ENCODE assay signal across 9 cellular contexts in genomic region chr5:74787424-74787823, GRCh38.
"Had no signal": no experiment of that assay in that cellular context is flagged by ENCODE, and none has a peak within 500 bp of the region (broad histone marks: within the 10 kb centered on the region; RNA-seq: fewer than 3 reads in every experiment).

No MANE protein-coding gene starts in this region.

- H3K4me3 Mint-ChIP-seq: GM23338, H9, HFFc6 had no signal

- H3K27ac ChIP-seq: GM23248 had no signal

- H3K9me3 ChIP-seq: HAP-1 had no signal

- H3K27ac Mint-ChIP-seq: HFFc6 had no signal

- H3K9me3 Mint-ChIP-seq: GM23338, H9 had no signal

- DNase-seq: GM23248, GOT3, H7, H9, HCEC 1CT, HFFc6 had no signal

- H3K4me1 Mint-ChIP-seq: H9 had no signal

- ATAC-seq: GM23338, HCT116 had no signal

- H3K4me3 ChIP-seq: GM23248, GM23338, HAP-1 had no signal

- H3K4me1 ChIP-seq: HAP-1 had no signal
